Comparison of ENCODE assay signal across 23 cellular contexts in genomic region chr9:38376266-38376665, GRCh38. TPM values are rescaled to one million over a fixed set of nuclear protein-coding genes. Genes with fewer than 3 reads are reported as not detected.
DNase-seq lines count a peak whose midpoint lies in the region; ATAC-seq and TF ChIP-seq lines count a peak whose summit lies in the region.
"Had no signal": no experiment of that assay in that cellular context is flagged by ENCODE, and none has a peak within 500 bp of the region (broad histone marks: within the 10 kb centered on the region; RNA-seq: fewer than 3 reads in every experiment).

No MANE protein-coding gene starts in this region.

- no peak for TF ChIP-seq RAD21 in neural cell (conservative IDR thresholded peaks at IDR 0.05)

- peaks cover 2% of the 10 kb centered on the region for H3K27me3 Mint-ChIP-seq in chondrocyte (ENCODE audit: low read depth)

- 72% methylated on average over 8 of the region's 8 CpGs for WGBS in prostate gland

- H3K27me3 ChIP-seq in neural cell (ENCODE audit: insufficient read depth, low read depth, low read length) (no peaks in the 10 kb centered on the region), tibial artery (no peaks in the 10 kb centered on the region), prostate gland (replicated peaks; ENCODE audit: insufficient read depth) (no peaks in the 10 kb centered on the region)
- H3K27me3 ChIP-seq: BLaER1 had no signal

- no peaks in the 10 kb centered on the region for H3K9me2 ChIP-seq in neural cell (ENCODE audit: insufficient read depth, low read length)

- no peak for TF ChIP-seq EP300 in neural cell (conservative IDR thresholded peaks at IDR 0.05; ENCODE audit: poor library complexity, severe bottlenecking)

- no peaks in the 10 kb centered on the region for H3F3A ChIP-seq in neural cell (ENCODE audit: insufficient read depth, low read length, poor library complexity, severe bottlenecking)

- ATAC-seq in stimulated activated effector memory CD8-positive, alpha-beta T cell treated with anti-CD3 and anti-CD28 coated beads, Interleukin-12 subunit alpha, Interleukin-12 subunit beta, amount 100 ng/mL, for 72 hours: no peak
- ATAC-seq: HCT116 had no signal

- no peaks in the 10 kb centered on the region for H3K9me3 Mint-ChIP-seq in chondrocyte (ENCODE audit: low read depth)
- no peaks in the 10 kb centered on the region for H3K9me3 Mint-ChIP-seq in stimulated activated effector memory CD8-positive, alpha-beta T cell treated with anti-CD3 and anti-CD28 coated beads, Interleukin-12 subunit alpha, Interleukin-12 subunit beta, amount 100 ng/mL, for 72 hours
- H3K9me3 Mint-ChIP-seq: CD4-positive, alpha-beta memory T cell had no signal

- H4K20me1 ChIP-seq in neural cell (ENCODE audit: insufficient read depth): no peaks in the 10 kb centered on the region
- H4K20me1 ChIP-seq: BLaER1 had no signal

- TF ChIP-seq CTCF in chondrocyte (IDR thresholded peaks at IDR 0.05) (no peak), neural cell (IDR thresholded peaks at IDR 0.05; ENCODE audit: poor library complexity, severe bottlenecking) (no peak), tibial artery (IDR thresholded peaks at IDR 0.05) (no peak), prostate gland (IDR thresholded peaks at IDR 0.05) (no peak)

- no peak overlapping the region for H3K4me2 ChIP-seq in neural cell (ENCODE audit: low read length)
- H3K4me2 ChIP-seq: BLaER1 had no signal

- no peak for DNase-seq in chondrocyte (ENCODE audit: low spot score)
- peak; percentile 74 for DNase-seq in left kidney (ENCODE audit: low read depth, low spot score)
- peak in 1 of 2 donors; percentile 41 for DNase-seq in tibial artery
- no peak for DNase-seq in prostate gland (ENCODE audit: low spot score)
- DNase-seq in stimulated activated effector memory CD8-positive, alpha-beta T cell treated with anti-CD3 and anti-CD28 coated beads, Interleukin-12 subunit alpha, Interleukin-12 subunit beta, amount 100 ng/mL, for 72 hours (ENCODE audit: low spot score in 2 of 2): no peak
- DNase-seq in kidney tubule cell (ENCODE audit: low spot score): no peak
- DNase-seq: Calu3; CD4-positive, alpha-beta memory T cell; DMS53; EL; GOT3; Kasumi-1; MG63; NCI-H1048; NCI-H1436; NCI-H2029; NCI-H345; NCI-H69; SHP77 had no signal

- intact Hi-C loops in tibial artery (cut with DNase I; ENCODE audit: low total_unique reads): no loop called here
- intact Hi-C loops in prostate gland (cut with DNase I): no loop called here

- peaks cover 29% of the 10 kb centered on the region for H3K4me1 Mint-ChIP-seq in chondrocyte (ENCODE audit: low read depth)
- no peaks in the 10 kb centered on the region for H3K4me1 Mint-ChIP-seq in stimulated activated effector memory CD8-positive, alpha-beta T cell treated with anti-CD3 and anti-CD28 coated beads, Interleukin-12 subunit alpha, Interleukin-12 subunit beta, amount 100 ng/mL, for 72 hours
- H3K4me1 Mint-ChIP-seq: CD4-positive, alpha-beta memory T cell had no signal

- H3K9ac ChIP-seq in neural cell (ENCODE audit: low read length): peak overlapping the region; percentile 17
- H3K9ac ChIP-seq: BLaER1 had no signal

- no peaks in the 10 kb centered on the region for H3K36me3 ChIP-seq in neural cell (ENCODE audit: insufficient read depth, low read length)
- no peaks in the 10 kb centered on the region for H3K36me3 ChIP-seq in tibial artery
- no peaks in the 10 kb centered on the region for H3K36me3 ChIP-seq in prostate gland
- H3K36me3 ChIP-seq: BLaER1, MG63 had no signal

- H3K27ac ChIP-seq in neural cell (ENCODE audit: low read length) (peak overlapping the region; percentile 25), tibial artery (peak overlapping the region; percentile 85 to 97), prostate gland (no peak overlapping the region)
- H3K27ac ChIP-seq: BLaER1 had no signal

- no peak for TF ChIP-seq POLR2A in prostate gland (IDR thresholded peaks at IDR 0.05)

- H3K9me3 ChIP-seq in neural cell (ENCODE audit: low read length): no peaks in the 10 kb centered on the region
- no peaks in the 10 kb centered on the region for H3K9me3 ChIP-seq in tibial artery
- H3K9me3 ChIP-seq in prostate gland: no peaks in the 10 kb centered on the region
- H3K9me3 ChIP-seq: BLaER1, MG63 had no signal

- H3K4me3 Mint-ChIP-seq in chondrocyte (ENCODE audit: unreplicated experiment): no peak overlapping the region
- no peak overlapping the region for H3K4me3 Mint-ChIP-seq in stimulated activated effector memory CD8-positive, alpha-beta T cell treated with anti-CD3 and anti-CD28 coated beads, Interleukin-12 subunit alpha, Interleukin-12 subunit beta, amount 100 ng/mL, for 72 hours
- H3K4me3 Mint-ChIP-seq: CD4-positive, alpha-beta memory T cell had no signal

- H2AFZ ChIP-seq in neural cell (ENCODE audit: low read depth, low read length): no peak overlapping the region

- no peak overlapping the region for H3K4me3 ChIP-seq in neural cell (ENCODE audit: low read length)
- no peak overlapping the region for H3K4me3 ChIP-seq in tibial artery
- no peak overlapping the region for H3K4me3 ChIP-seq in prostate gland
- H3K4me3 ChIP-seq: BLaER1, MG63 had no signal

- peak overlapping the region; percentile 61 for H3K27ac Mint-ChIP-seq in chondrocyte (ENCODE audit: unreplicated experiment)
- no peak overlapping the region for H3K27ac Mint-ChIP-seq in stimulated activated effector memory CD8-positive, alpha-beta T cell treated with anti-CD3 and anti-CD28 coated beads, Interleukin-12 subunit alpha, Interleukin-12 subunit beta, amount 100 ng/mL, for 72 hours
- H3K27ac Mint-ChIP-seq: CD4-positive, alpha-beta memory T cell had no signal

- H3K4me1 ChIP-seq in tibial artery: peaks cover 0 to 42% (median 20%) of the 10 kb centered on the region in 4 donors
- no peaks in the 10 kb centered on the region for H3K4me1 ChIP-seq in prostate gland (replicated peaks)
- H3K4me1 ChIP-seq: BLaER1 had no signal

- H3K36me3 Mint-ChIP-seq in chondrocyte (ENCODE audit: low read depth): no peaks in the 10 kb centered on the region
- no peaks in the 10 kb centered on the region for H3K36me3 Mint-ChIP-seq in stimulated activated effector memory CD8-positive, alpha-beta T cell treated with anti-CD3 and anti-CD28 coated beads, Interleukin-12 subunit alpha, Interleukin-12 subunit beta, amount 100 ng/mL, for 72 hours
- H3K36me3 Mint-ChIP-seq: CD4-positive, alpha-beta memory T cell had no signal

- H3K79me2 ChIP-seq in neural cell (replicated peaks; ENCODE audit: insufficient read depth, low read length): no peaks in the 10 kb centered on the region

TF ChIP-seq in neural cell, 6 proteins besides CTCF, POLR2A, EP300 and RAD21:
- no peak for TF ChIP-seq SMC3 (conservative IDR thresholded peaks at IDR 0.05; ENCODE audit: poor library complexity)
- TF ChIP-seq EZH2 (IDR thresholded peaks at IDR 0.05; ENCODE audit: borderline replicate concordance, insufficient read depth, low read length, poor library complexity, severe bottlenecking): no peak
- no peak for TF ChIP-seq POLR2AphosphoS5 (IDR thresholded peaks at IDR 0.05)
- no peak for TF ChIP-seq MXI1 (conservative IDR thresholded peaks at IDR 0.05; ENCODE audit: poor library complexity, severe bottlenecking)
- TF ChIP-seq REST (IDR thresholded peaks at IDR 0.05; ENCODE audit: borderline replicate concordance): no peak
- TF ChIP-seq TAF1 (IDR thresholded peaks at IDR 0.05; ENCODE audit: low read depth): no peak

RNA-seq across cellular contexts. Expression of gene ALDH1B1, which starts 16.2 kb away (rescaled TPM):
- total RNA-seq in chondrocyte: 36.8 to 74.6 TPM (median 74.2 TPM) in 3 replicates
- polyA plus RNA-seq in neural cell: 5.8 and 6.6 TPM in 2 replicates
- polyA minus RNA-seq in neural cell: 11.2 and 11.6 TPM in 2 replicates
- 10 to 100 TPM; 42.5 to 88.8 TPM for total RNA-seq in prostate gland

RNA-seq across cellular contexts. Expression of gene IGFBPL1, which starts 48.0 kb away (rescaled TPM):
- total RNA-seq in chondrocyte (1.3 to 3.6 TPM (median 2.8 TPM) in 3 replicates), prostate gland (10 to 100 TPM in 1 of 2 donors, under 1 TPM in 1; 0.32 to 14.3 TPM)
- polyA plus RNA-seq in neural cell: 372 and 432 TPM in 2 replicates
- polyA minus RNA-seq in neural cell: 574 and 625 TPM in 2 replicates
- total RNA-seq: CD4-positive, alpha-beta memory T cell; OCI-LY7 had no signal
- polyA plus RNA-seq: CD4-positive, alpha-beta memory T cell had no signal

Comparison
In these comparisons a context has a peak if more than half of its experiments do, and no peak if none do; other contexts are left out.
1. H3K27ac ChIP-seq: peak in neural cell (single experiment) and tibial artery (2 of 2); none in prostate gland (0 of 2).